8 cellular contexts compared by ENCODE assay signal in the genomic region with DNA sequence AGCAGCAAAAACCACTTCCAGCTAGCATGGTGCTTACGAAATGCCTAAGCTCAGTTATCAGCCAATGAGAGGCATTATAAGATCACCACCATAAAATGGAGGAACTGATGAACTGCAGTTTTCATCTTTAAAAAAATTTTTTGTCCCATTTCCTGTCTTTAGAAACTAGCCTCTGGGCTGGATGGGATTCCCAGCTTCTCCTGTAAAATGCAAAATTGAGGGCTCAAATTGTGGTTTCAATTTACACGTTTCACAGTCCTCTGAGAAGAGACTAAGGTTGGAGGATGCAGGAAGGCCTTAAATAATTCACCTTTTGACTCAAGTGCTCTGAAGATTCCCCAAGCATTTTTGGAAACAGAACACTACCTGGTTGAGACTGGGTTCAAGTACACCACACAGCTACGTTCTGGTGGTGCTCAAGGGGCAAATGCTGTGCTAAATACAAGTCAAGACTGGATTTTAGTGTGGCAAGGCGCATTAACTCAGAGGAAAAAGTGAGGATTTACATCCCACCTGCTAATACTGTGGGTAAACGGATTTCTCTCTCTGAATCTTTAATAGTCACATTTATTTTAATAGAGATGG.
DNase-seq lines count a peak whose midpoint lies in the region; ATAC-seq and TF ChIP-seq lines count a peak whose summit lies in the region.

No MANE protein-coding gene starts in this region.

- DNase-seq in ACHN (peak; percentile 15), RWPE1 (ENCODE audit: low spot score) (peak; percentile 3), NCI-H1092 treated with DMSO at 0.1 percent for 48 hours (lab: John Stamatoyannopoulos, UW) (no peak), NCI-H1092 (lab: John Stamatoyannopoulos, UW) (no peak)

- no peak for ATAC-seq in HG03354 (IDR thresholded peaks at IDR 0.05; ENCODE audit: poor library complexity, severe bottlenecking, unreplicated experiment)

- in situ Hi-C loops in ACHN (cut with HindIII; ENCODE audit: low pct_ligation_motif_present, low pct_unique_long_range_greater_than_20kb, low sequenced_read_pairs), result no loop called here

- H3K36me3 ChIP-seq in duodenal mucosa (ENCODE audit: control insufficient read depth in 1 of 2, insufficient read depth in 2 of 2, low read length in 2 of 2) (no peaks in the 10 kb centered on the region), muscle layer of duodenum (ENCODE audit: control insufficient read depth in 1 of 2, insufficient read depth in 2 of 2, low read length in 2 of 2) (peaks cover 3 to 6% of the 10 kb centered on the region in 2 donors)

- no peak for TF ChIP-seq CTCF in GM12875 (IDR thresholded peaks at IDR 0.05; ENCODE audit: borderline replicate concordance, insufficient read depth, low read depth, low read length)
- TF ChIP-seq CTCF in RWPE1 (conservative IDR thresholded peaks at IDR 0.05; ENCODE audit: low read depth), result no peak

- POLR2A ChIA-PET in RWPE1 (lab: Yijun Ruan, JAX; ENCODE audit: low non-redundant PET), result no interaction called here

- CTCF ChIA-PET in RWPE1 (lab: Yijun Ruan, JAX), result no interaction called here

- H3K27ac ChIP-seq in RWPE1 (peak overlapping the region; percentile 90), duodenal mucosa (ENCODE audit: low read depth, low read length) (peak overlapping the region; percentile 68), muscle layer of duodenum (ENCODE audit: low read length) (peak overlapping the region; percentile 93)

- H3K4me3 ChIP-seq in GM12875 (ENCODE audit: low read depth, low read length), result peak overlapping the region; percentile 88
- peak overlapping the region; percentile 85 to 93 for H3K4me3 ChIP-seq in duodenal mucosa (ENCODE audit: low read depth in 1 of 2, low read length in 2 of 2)
- H3K4me3 ChIP-seq in muscle layer of duodenum (ENCODE audit: low read depth in 1 of 2, low read length in 2 of 2), result peak overlapping the region; percentile 82 to 89

- no peaks in the 10 kb centered on the region for H3K9me3 ChIP-seq in duodenal mucosa (ENCODE audit: control insufficient read depth in 1 of 2, low read length in 2 of 2)
- H3K9me3 ChIP-seq in muscle layer of duodenum (ENCODE audit: control insufficient read depth in 1 of 2, low read length in 2 of 2), result no peaks in the 10 kb centered on the region

- H3K9ac ChIP-seq in duodenal mucosa (ENCODE audit: low read depth in 1 of 2, low read length in 2 of 2), result peak overlapping the region; percentile 76 to 96

- no peaks in the 10 kb centered on the region for H3K4me1 ChIP-seq in duodenal mucosa (ENCODE audit: control insufficient read depth in 1 of 2, insufficient read depth in 2 of 2, low read length in 2 of 2)
- peaks cover 0 to 10% of the 10 kb centered on the region in 2 donors for H3K4me1 ChIP-seq in muscle layer of duodenum (ENCODE audit: control insufficient read depth in 1 of 2, insufficient read depth in 2 of 2, low read length in 2 of 2)

- H3K27me3 ChIP-seq in duodenal mucosa (ENCODE audit: control insufficient read depth in 1 of 2, insufficient read depth in 2 of 2, low read length in 2 of 2) (no peaks in the 10 kb centered on the region), muscle layer of duodenum (ENCODE audit: low read depth, low read length) (no peaks in the 10 kb centered on the region)

Comparison
In these comparisons a context has a peak if more than half of its experiments do, and no peak if none do; other contexts are left out.
1. DNase-seq: peak in ACHN (single experiment) and RWPE1 (single experiment); none in NCI-H1092 treated with DMSO at 0.1 percent for 48 hours (single experiment) and NCI-H1092 (single experiment).
2. Peak in every context shown above with its lines, with median percentiles within 50 percentile points of each other: H3K4me3 ChIP-seq and H3K27ac ChIP-seq.